In the genomic region with DNA sequence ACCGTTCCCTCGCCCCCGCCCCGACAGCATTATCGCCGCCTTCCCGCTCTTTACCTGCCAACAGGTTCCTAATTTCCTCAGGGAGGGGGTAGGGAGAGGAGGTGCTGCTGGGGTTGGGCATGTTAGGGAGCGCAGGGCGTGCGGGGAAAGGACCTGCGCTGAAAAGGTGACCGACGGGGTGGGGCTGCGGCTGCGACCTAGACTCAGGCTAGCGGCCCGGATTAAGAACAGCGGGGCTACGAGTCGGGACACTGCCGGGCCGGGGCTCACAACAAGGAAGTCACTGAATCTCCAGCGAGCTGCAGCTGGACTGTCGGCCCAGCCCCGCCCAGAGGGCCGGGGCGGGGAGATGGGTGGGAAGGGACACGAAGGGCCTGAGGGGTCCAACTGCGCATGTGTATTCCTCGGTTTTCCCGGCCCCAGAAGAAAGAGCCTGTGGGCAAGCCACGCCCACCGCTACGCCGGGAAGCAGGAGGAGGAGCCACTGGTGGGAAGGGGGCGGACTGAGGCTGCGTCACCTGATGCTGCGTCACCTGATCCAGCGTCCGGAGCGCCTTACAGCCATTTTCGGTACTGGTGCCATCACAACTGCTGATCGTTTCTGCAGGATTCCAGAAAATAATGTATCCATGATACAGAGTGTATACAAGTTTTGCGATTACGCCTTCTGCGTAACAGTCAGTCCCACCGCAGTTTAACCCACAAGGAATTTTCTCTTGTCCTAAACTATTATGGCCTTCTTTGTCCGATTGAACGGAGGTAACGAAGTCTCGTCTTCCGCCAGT, we compare ENCODE assay signal across 1 cellular context.
A peak's percentile ranks its signal among the peaks of the same experiment; 100 is the strongest.
TF ChIP-seq lines count a peak whose summit lies in the region.

A gene with protein sequence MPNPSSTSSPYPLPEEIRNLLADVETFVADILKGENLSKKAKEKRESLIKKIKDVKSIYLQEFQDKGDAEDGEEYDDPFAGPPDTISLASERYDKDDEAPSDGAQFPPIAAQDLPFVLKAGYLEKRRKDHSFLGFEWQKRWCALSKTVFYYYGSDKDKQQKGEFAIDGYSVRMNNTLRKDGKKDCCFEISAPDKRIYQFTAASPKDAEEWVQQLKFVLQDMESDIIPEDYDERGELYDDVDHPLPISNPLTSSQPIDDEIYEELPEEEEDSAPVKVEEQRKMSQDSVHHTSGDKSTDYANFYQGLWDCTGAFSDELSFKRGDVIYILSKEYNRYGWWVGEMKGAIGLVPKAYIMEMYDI (minus strand): TSS at position 282 of the 785 bp plus-strand sequence. CDS start 161 bp downstream, at position 121.

TF ChIP-seq in SK-N-SH, 30 proteins besides CTCF, POLR2A, EP300 and RAD21 (continued from another document):
- TF ChIP-seq TAF1 (IDR thresholded peaks at IDR 0.05; ENCODE audit: borderline replicate concordance, low read depth, low read length): peak; percentile 21; the same call in 1 of the 2 replicates
- TF ChIP-seq FOSL2 (IDR thresholded peaks at IDR 0.05; ENCODE audit: borderline replicate concordance, low read depth): no peak
- peak; percentile 79 for TF ChIP-seq ELF1 (IDR thresholded peaks at IDR 0.05)
- 0 out of 2 replicates have a peak, but pooled peaks have one; percentile 21 for TF ChIP-seq FOXJ3 (CRISPR knock-in tag; IDR thresholded peaks at IDR 0.05)
- TF ChIP-seq, protein P1, sequence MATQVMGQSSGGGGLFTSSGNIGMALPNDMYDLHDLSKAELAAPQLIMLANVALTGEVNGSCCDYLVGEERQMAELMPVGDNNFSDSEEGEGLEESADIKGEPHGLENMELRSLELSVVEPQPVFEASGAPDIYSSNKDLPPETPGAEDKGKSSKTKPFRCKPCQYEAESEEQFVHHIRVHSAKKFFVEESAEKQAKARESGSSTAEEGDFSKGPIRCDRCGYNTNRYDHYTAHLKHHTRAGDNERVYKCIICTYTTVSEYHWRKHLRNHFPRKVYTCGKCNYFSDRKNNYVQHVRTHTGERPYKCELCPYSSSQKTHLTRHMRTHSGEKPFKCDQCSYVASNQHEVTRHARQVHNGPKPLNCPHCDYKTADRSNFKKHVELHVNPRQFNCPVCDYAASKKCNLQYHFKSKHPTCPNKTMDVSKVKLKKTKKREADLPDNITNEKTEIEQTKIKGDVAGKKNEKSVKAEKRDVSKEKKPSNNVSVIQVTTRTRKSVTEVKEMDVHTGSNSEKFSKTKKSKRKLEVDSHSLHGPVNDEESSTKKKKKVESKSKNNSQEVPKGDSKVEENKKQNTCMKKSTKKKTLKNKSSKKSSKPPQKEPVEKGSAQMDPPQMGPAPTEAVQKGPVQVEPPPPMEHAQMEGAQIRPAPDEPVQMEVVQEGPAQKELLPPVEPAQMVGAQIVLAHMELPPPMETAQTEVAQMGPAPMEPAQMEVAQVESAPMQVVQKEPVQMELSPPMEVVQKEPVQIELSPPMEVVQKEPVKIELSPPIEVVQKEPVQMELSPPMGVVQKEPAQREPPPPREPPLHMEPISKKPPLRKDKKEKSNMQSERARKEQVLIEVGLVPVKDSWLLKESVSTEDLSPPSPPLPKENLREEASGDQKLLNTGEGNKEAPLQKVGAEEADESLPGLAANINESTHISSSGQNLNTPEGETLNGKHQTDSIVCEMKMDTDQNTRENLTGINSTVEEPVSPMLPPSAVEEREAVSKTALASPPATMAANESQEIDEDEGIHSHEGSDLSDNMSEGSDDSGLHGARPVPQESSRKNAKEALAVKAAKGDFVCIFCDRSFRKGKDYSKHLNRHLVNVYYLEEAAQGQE (IDR thresholded peaks at IDR 0.05; ENCODE audit: low read depth, low read length): no peak
- TF ChIP-seq, protein P2, sequence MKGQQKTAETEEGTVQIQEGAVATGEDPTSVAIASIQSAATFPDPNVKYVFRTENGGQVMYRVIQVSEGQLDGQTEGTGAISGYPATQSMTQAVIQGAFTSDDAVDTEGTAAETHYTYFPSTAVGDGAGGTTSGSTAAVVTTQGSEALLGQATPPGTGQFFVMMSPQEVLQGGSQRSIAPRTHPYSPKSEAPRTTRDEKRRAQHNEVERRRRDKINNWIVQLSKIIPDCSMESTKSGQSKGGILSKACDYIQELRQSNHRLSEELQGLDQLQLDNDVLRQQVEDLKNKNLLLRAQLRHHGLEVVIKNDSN (IDR thresholded peaks at IDR 0.05; ENCODE audit: borderline replicate concordance, low read depth): peak; percentile 97
